ENCODE assay signal across 9 cellular contexts in the genomic region with DNA sequence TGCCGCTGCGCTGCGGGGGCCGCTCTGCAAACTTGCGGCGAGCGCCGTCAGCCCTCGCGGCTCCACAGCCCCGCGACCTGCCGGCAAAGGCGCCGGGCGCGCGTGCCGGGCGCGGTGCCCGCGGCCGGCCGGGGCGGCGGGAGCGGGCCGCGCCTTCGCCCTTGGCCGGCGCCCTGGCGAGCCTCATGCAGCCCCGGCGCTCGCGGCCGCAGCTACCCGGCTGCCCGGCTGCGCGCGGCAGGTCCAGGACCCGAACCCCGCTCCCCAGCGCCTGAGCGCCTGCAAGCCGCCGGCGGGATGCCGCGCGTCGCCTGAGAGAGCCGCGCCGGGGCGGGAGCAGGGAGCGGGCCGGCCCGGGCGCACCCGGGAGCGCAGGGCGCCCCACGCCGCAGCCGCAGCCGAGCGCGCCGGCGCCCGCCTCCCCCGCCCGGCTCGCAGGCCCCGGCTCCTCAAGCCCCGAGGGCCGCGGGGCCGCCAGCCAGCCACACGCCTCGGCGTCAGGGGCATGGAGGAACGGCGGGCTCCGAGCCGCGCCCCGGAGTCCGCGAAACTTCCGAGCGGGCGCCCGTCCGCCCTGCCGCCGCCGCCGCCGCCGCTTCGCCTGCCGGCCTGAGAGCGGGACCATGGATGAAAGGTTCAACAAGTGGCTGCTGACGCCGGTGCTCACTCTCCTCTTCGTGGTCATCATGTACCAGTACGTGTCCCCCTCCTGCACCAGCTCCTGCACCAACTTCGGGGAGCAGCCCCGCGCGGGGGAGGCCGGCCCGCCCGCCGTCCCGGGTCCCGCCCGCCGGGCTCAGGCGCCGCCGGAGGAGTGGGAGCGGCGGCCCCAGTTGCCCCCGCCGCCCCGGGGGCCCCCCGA. TPM values are rescaled to one million over a fixed set of nuclear protein-coding genes. Genes with fewer than 3 reads are reported as not detected.
DNase-seq lines count a peak whose midpoint lies in the region; ATAC-seq and TF ChIP-seq lines count a peak whose summit lies in the region.
"Had no signal": no experiment of that assay in that cellular context is flagged by ENCODE, and none has a peak within 500 bp of the region (broad histone marks: within the 10 kb centered on the region; RNA-seq: fewer than 3 reads in every experiment).

No MANE protein-coding gene starts in this region.

- ATAC-seq in GM19324 (IDR thresholded peaks at IDR 0.05; ENCODE audit: low FRiP score, unreplicated experiment): peak; percentile 46
- no peak for ATAC-seq in lung (ENCODE audit: insufficient read depth, low FRiP score)

- H3K4me3 ChIP-seq in AG10803 (ENCODE audit: low read length) (peak overlapping the region; percentile 17), Karpas-422 (ENCODE audit: low read length) (peak overlapping the region; percentile 52; the same call in 1 of the 2 replicates), dorsolateral prefrontal cortex (peak overlapping the region in 58 of 59 donors; percentile 2 to 71 (median 56)), lung (peak overlapping the region; percentile 35)

- H2AFZ ChIP-seq in Karpas-422 (ENCODE audit: low read length): no peak overlapping the region

- H3K9me3 ChIP-seq in Karpas-422 (ENCODE audit: low read length) (no peaks in the 10 kb centered on the region), lung (ENCODE audit: control insufficient read depth in 2 of 2, insufficient read depth in 1 of 2, low read length in 1 of 2) (peaks cover 0 to 5% of the 10 kb centered on the region in 2 donors)

- H3K9me2 ChIP-seq in Karpas-422 (replicated peaks; ENCODE audit: insufficient read depth, low read length): no peaks in the 10 kb centered on the region

- peak; percentile 5 for DNase-seq in AG10803 (ENCODE audit: low read depth)
- DNase-seq in Karpas-422: no peak
- peak in 5 of 10 donors; percentile 11 to 46 (median 34) for DNase-seq in dorsolateral prefrontal cortex
- DNase-seq in lung (ENCODE audit: low spot score): no peak
- no peak for DNase-seq in mucosa of gallbladder (ENCODE audit: low spot score)
- no peak for DNase-seq in activated naive CD4-positive, alpha-beta T cell treated with anti-CD3 and anti-CD28 coated beads, Interleukin-2, amount 50 U/mL, for 16 hours
- DNase-seq in cerebellar nuclear complex (lab: John Stamatoyannopoulos, UW): no peak
- DNase-seq: stimulated activated naive B cell treated with anti-CD40 and anti-IgM and Interleukin-4, amounts not matched to agents 10 μg/mL and 1 μg/mL and 100 μg/mL, for 72 hours had no signal

- 1% methylated on average over 56 to 133 of the region's 133 CpGs for WGBS in lung, 2 donors

- no peaks in the 10 kb centered on the region for H3K79me2 ChIP-seq in Karpas-422 (ENCODE audit: low read length)

- peak overlapping the region; percentile 63 for H3K4me2 ChIP-seq in Karpas-422 (ENCODE audit: low read depth, low read length, poor library complexity, severe bottlenecking)

- intact Hi-C loops in dorsolateral prefrontal cortex (cut with DNase I): no loop called here

- H3K4me1 ChIP-seq in Karpas-422 (ENCODE audit: low read length): peaks cover 4% of the 10 kb centered on the region; the same call in 1 of the 2 replicates
- H3K4me1 ChIP-seq in lung (ENCODE audit: control insufficient read depth in 2 of 2, insufficient read depth in 2 of 2, low read length in 2 of 2): peaks cover 0 to 20% of the 10 kb centered on the region in 2 donors

- no peaks in the 10 kb centered on the region for H4K20me1 ChIP-seq in Karpas-422 (ENCODE audit: insufficient read depth, low read depth, low read length)

- H3K9ac ChIP-seq in Karpas-422 (ENCODE audit: low read length): no peak overlapping the region

- H3K27me3 ChIP-seq in Karpas-422 (ENCODE audit: low read length): no peaks in the 10 kb centered on the region
- H3K27me3 ChIP-seq in dorsolateral prefrontal cortex: peaks cover 0 to 51% (median 9%) of the 10 kb centered on the region in 45 donors
- peaks cover 20% of the 10 kb centered on the region for H3K27me3 ChIP-seq in lung (ENCODE audit: control insufficient read depth, insufficient read depth)

- TF ChIP-seq CTCF in AG10803 (conservative IDR thresholded peaks at IDR 0.05; ENCODE audit: low read length) (no peak), dorsolateral prefrontal cortex (IDR thresholded peaks at IDR 0.05 in 54 of 56, conservative IDR thresholded peaks at IDR 0.05 in 2 of 56; ENCODE audit: low read depth in 1 of 56, partially characterized antibody in 56 of 56) (no peak), lung (IDR thresholded peaks at IDR 0.05; ENCODE audit: control extremely low read depth, extremely low read depth) (no peak)

- H3K36me3 ChIP-seq in Karpas-422 (ENCODE audit: insufficient read depth, low read length): no peaks in the 10 kb centered on the region
- H3K36me3 ChIP-seq in lung (ENCODE audit: control insufficient read depth in 2 of 2, insufficient read depth in 2 of 2, low read length in 2 of 2): no peaks in the 10 kb centered on the region

- H3K27ac ChIP-seq in Karpas-422 (ENCODE audit: low read length) (no peak overlapping the region), dorsolateral prefrontal cortex (peak overlapping the region in 5 of 59 donors; percentile 17 to 62 (median 36)), lung (ENCODE audit: low read depth in 1 of 2, low read length in 1 of 2) (no peak overlapping the region)

RNA-seq across cellular contexts. Expression of a gene that starts 0.6 kb away (rescaled TPM):
- not detected in 2 replicates for total RNA-seq in Karpas-422 (2014; rRNA removed; shearing (Covaris generic); ENCODE audit: low replicate concordance)
- total RNA-seq in dorsolateral prefrontal cortex: 10 to 100 TPM in 119 of 120 experiments, 1 to 10 TPM in 1; 7.7 to 85.2 (median 36.3) TPM
- under 1 TPM; 0.06 to 0.17 TPM for total RNA-seq in lung
- polyA plus RNA-seq in lung: under 1 TPM; 0.01 to 0.02 TPM
- 0.49 TPM for total RNA-seq in mucosa of gallbladder

RNA-seq across cellular contexts. Expression of a gene that starts 37.3 kb away (rescaled TPM):
- total RNA-seq in Karpas-422 (2014; rRNA removed; shearing (Covaris generic); ENCODE audit: low replicate concordance): 39.6 and 73.1 TPM in 2 replicates
- total RNA-seq in dorsolateral prefrontal cortex (10 to 100 TPM; 27.3 to 66.2 (median 44.1) TPM), lung (10 to 100 TPM; 24.3 to 60.2 TPM), mucosa of gallbladder (20.2 TPM)
- polyA plus RNA-seq in lung: 1 to 10 TPM; 7.6 to 8.2 TPM
